Comparison of ENCODE assay signal across 8 cellular contexts in genomic region chr7:3301831-3302618, GRCh38. TPM values are rescaled to one million over a fixed set of nuclear protein-coding genes. Genes with fewer than 3 reads are reported as not detected.
DNase-seq lines count a peak whose midpoint lies in the region; ATAC-seq and TF ChIP-seq lines count a peak whose summit lies in the region.

No MANE protein-coding gene starts in this region.

- intact Hi-C loops in activated T-helper 1 cell treated with anti-CD3 and anti-CD28 coated beads, Interleukin-12 subunit alpha, Interleukin-12 subunit beta, Interleukin-2, Interleukin-4 antibody, amounts not matched to agents 30 ng/mL and 10 ng/mL and 1 ng/mL, durations not matched to agents 14 hours and 24 hours and 36 hours (cut with micrococcal nuclease), result loop anchor here (1.0 to 2.0 kb wide), 5 partner anchors 107 to 415 kb away; no protein-coding TSS in a partner anchor
- intact Hi-C loops in left ventricle myocardium inferior (cut with micrococcal nuclease), result no loop called here

- H3K36me3 Mint-ChIP-seq in activated T-helper 1 cell treated with anti-CD3 and anti-CD28 coated beads, Interleukin-12 subunit alpha, Interleukin-12 subunit beta, Interleukin-2, Interleukin-4 antibody, amounts not matched to agents 30 ng/mL and 10 ng/mL and 1 ng/mL, durations not matched to agents 14 hours and 24 hours and 36 hours (ENCODE audit: low read depth), result no peaks in the 10 kb centered on the region

- H3K9me3 ChIP-seq in left ventricle myocardium inferior (replicated peaks) (no peaks in the 10 kb centered on the region), parathyroid adenoma (ENCODE audit: control insufficient read depth, low read length) (no peaks in the 10 kb centered on the region)

- peaks cover 28% of the 10 kb centered on the region for H3K27me3 ChIP-seq in left ventricle myocardium inferior (ENCODE audit: low read depth)
- H3K27me3 ChIP-seq in parathyroid adenoma (ENCODE audit: control insufficient read depth, insufficient read depth, low read length), result no peaks in the 10 kb centered on the region

- H3K27ac ChIP-seq in left ventricle myocardium inferior (replicated peaks) (peak overlapping the region; percentile 38), parathyroid adenoma (peak overlapping the region; percentile 31)

- H3K4me3 ChIP-seq in left ventricle myocardium inferior (peak overlapping the region; percentile 72), parathyroid adenoma (ENCODE audit: low read depth, low read length) (peak overlapping the region; percentile 48)

- peak overlapping the region; percentile 86 for H2AFZ ChIP-seq in parathyroid adenoma

- DNase-seq in DMS53 (lab: John Stamatoyannopoulos, UW) (peak; percentile 47), NCI-H2227 (lab: John Stamatoyannopoulos, UW; ENCODE audit: unreplicated experiment) (peak; percentile 45), left ventricle myocardium inferior (no peak), NCI-H1930 (lab: John Stamatoyannopoulos, UW) (no peak)
- no peak for DNase-seq in activated T-helper 1 cell treated with anti-CD3 and anti-CD28 coated beads, Interleukin-12 subunit alpha, Interleukin-12 subunit beta, Interleukin-2, Interleukin-4 antibody, amounts not matched to agents 30 ng/mL and 10 ng/mL and 1 ng/mL, durations not matched to agents 14 hours and 24 hours and 36 hours (ENCODE audit: low spot score)
- DNase-seq in NK-92 treated with Interleukin-12 subunit alpha and Interleukin-12 subunit beta, amount 100 ng/mL, for 24 hours (lab: John Stamatoyannopoulos, UW), result no peak

- H3K4me2 ChIP-seq in parathyroid adenoma (ENCODE audit: low read length), result peak overlapping the region; percentile 80

- H3K4me3 Mint-ChIP-seq in activated T-helper 1 cell treated with anti-CD3 and anti-CD28 coated beads, Interleukin-12 subunit alpha, Interleukin-12 subunit beta, Interleukin-2, Interleukin-4 antibody, amounts not matched to agents 30 ng/mL and 10 ng/mL and 1 ng/mL, durations not matched to agents 14 hours and 24 hours and 36 hours, result peak overlapping the region; percentile 73

- no peak overlapping the region for H3K9ac ChIP-seq in parathyroid adenoma

- peak; percentile 44 for TF ChIP-seq CTCF in left ventricle myocardium inferior (IDR thresholded peaks at IDR 0.05; ENCODE audit: borderline replicate concordance)
- no peak for TF ChIP-seq CTCF in parathyroid adenoma (IDR thresholded peaks at IDR 0.05)

- peaks cover 18% of the 10 kb centered on the region for H3K4me1 Mint-ChIP-seq in activated T-helper 1 cell treated with anti-CD3 and anti-CD28 coated beads, Interleukin-12 subunit alpha, Interleukin-12 subunit beta, Interleukin-2, Interleukin-4 antibody, amounts not matched to agents 30 ng/mL and 10 ng/mL and 1 ng/mL, durations not matched to agents 14 hours and 24 hours and 36 hours (ENCODE audit: low read depth)

- H3K4me1 ChIP-seq in left ventricle myocardium inferior (peaks cover 21% of the 10 kb centered on the region), parathyroid adenoma (peaks cover 6% of the 10 kb centered on the region)

- ATAC-seq in HG03280 (IDR thresholded peaks at IDR 0.05; ENCODE audit: unreplicated experiment), result no peak

- no peaks in the 10 kb centered on the region for H3K79me2 ChIP-seq in parathyroid adenoma

- H3K27ac Mint-ChIP-seq in activated T-helper 1 cell treated with anti-CD3 and anti-CD28 coated beads, Interleukin-12 subunit alpha, Interleukin-12 subunit beta, Interleukin-2, Interleukin-4 antibody, amounts not matched to agents 30 ng/mL and 10 ng/mL and 1 ng/mL, durations not matched to agents 14 hours and 24 hours and 36 hours, result peak overlapping the region; percentile 45

- H3K9me3 Mint-ChIP-seq in activated T-helper 1 cell treated with anti-CD3 and anti-CD28 coated beads, Interleukin-12 subunit alpha, Interleukin-12 subunit beta, Interleukin-2, Interleukin-4 antibody, amounts not matched to agents 30 ng/mL and 10 ng/mL and 1 ng/mL, durations not matched to agents 14 hours and 24 hours and 36 hours, result no peaks in the 10 kb centered on the region

- H3K36me3 ChIP-seq in left ventricle myocardium inferior, result no peaks in the 10 kb centered on the region
- no peaks in the 10 kb centered on the region for H3K36me3 ChIP-seq in parathyroid adenoma (ENCODE audit: control insufficient read depth, insufficient read depth, low read length)

- peaks cover 61% of the 10 kb centered on the region for H3K27me3 Mint-ChIP-seq in activated T-helper 1 cell treated with anti-CD3 and anti-CD28 coated beads, Interleukin-12 subunit alpha, Interleukin-12 subunit beta, Interleukin-2, Interleukin-4 antibody, amounts not matched to agents 30 ng/mL and 10 ng/mL and 1 ng/mL, durations not matched to agents 14 hours and 24 hours and 36 hours (ENCODE audit: insufficient read depth)

RNA-seq across cellular contexts. Expression of gene SDK1, which starts 1.0 kb away (rescaled TPM):
- 0.08 and 0.15 TPM in 2 replicates for total RNA-seq in activated T-helper 1 cell treated with anti-CD3 and anti-CD28 coated beads, Interleukin-12 subunit alpha, Interleukin-12 subunit beta, Interleukin-2, Interleukin-4 antibody, amounts not matched to agents 30 ng/mL and 10 ng/mL and 1 ng/mL, durations not matched to agents 14 hours and 24 hours and 36 hours
- 1.3 TPM for total RNA-seq in left ventricle myocardium inferior

Comparison
In these comparisons a context has a peak if more than half of its experiments do, and no peak if none do; other contexts are left out.
1. DNase-seq: peak in DMS53 (single experiment) and NCI-H2227 (single experiment); none in activated T-helper 1 cell treated with anti-CD3 and anti-CD28 coated beads, Interleukin-12 subunit alpha, Interleukin-12 subunit beta, Interleukin-2, Interleukin-4 antibody, amounts not matched to agents 30 ng/mL and 10 ng/mL and 1 ng/mL, durations not matched to agents 14 hours and 24 hours and 36 hours (single experiment), left ventricle myocardium inferior (single experiment), NCI-H1930 (0 of 2) and NK-92 treated with Interleukin-12 subunit alpha and Interleukin-12 subunit beta, amount 100 ng/mL, for 24 hours (single experiment).